In genomic region chr1:37474697-37475379, GRCh38 we compare ENCODE assay signal across 8 cellular contexts. TPM values are rescaled to one million over a fixed set of nuclear protein-coding genes. Genes with fewer than 3 reads are reported as not detected.
DNase-seq lines count a peak whose midpoint lies in the region; FAIRE-seq and TF ChIP-seq lines count a peak whose summit lies in the region.

No MANE protein-coding gene starts in this region.

- H3K9me3 ChIP-seq in HUES64 (ENCODE audit: insufficient read depth, low read depth, low read length) (no peaks in the 10 kb centered on the region), adipocyte (ENCODE audit: control insufficient read depth, low read length) (no peaks in the 10 kb centered on the region), iPS-18a (ENCODE audit: control insufficient read depth, low read depth, low read length) (no peaks in the 10 kb centered on the region), smooth muscle cell (replicated peaks; ENCODE audit: low read depth) (no peaks in the 10 kb centered on the region)

- H3K36me3 ChIP-seq in HUES64 (ENCODE audit: insufficient read depth, low read length) (peaks cover 23% of the 10 kb centered on the region), adipocyte (ENCODE audit: control insufficient read depth, insufficient read depth, low read length, severe bottlenecking) (peaks cover 19% of the 10 kb centered on the region), iPS-18a (ENCODE audit: control insufficient read depth, low read depth, low read length) (peaks cover 3% of the 10 kb centered on the region), smooth muscle cell (ENCODE audit: low read depth) (no peaks in the 10 kb centered on the region)

- no peak for TF ChIP-seq CTCF in smooth muscle cell (IDR thresholded peaks at IDR 0.05; ENCODE audit: borderline replicate concordance, insufficient read depth, poor library complexity, severe bottlenecking)

- H3K27ac ChIP-seq in HUES64 (ENCODE audit: low read depth, low read length) (peak overlapping the region; percentile 26; the same call in 1 of the 2 replicates), iPS-18a (ENCODE audit: low read length) (no peak overlapping the region), smooth muscle cell (ENCODE audit: low read depth) (peak overlapping the region; percentile 96)

- WGBS in HUES64 = 7% methylated on average over 38 of the region's 38 CpGs
- 9% methylated on average over 25 of the region's 38 CpGs for WGBS in smooth muscle cell (ENCODE audit: low lambda C conversion rate)

- peaks cover 22% of the 10 kb centered on the region for H3F3A ChIP-seq in smooth muscle cell (ENCODE audit: low read depth)

- peaks cover 51% of the 10 kb centered on the region for H3K79me2 ChIP-seq in smooth muscle cell (ENCODE audit: low read depth)

- H3K9ac ChIP-seq in HUES64 (ENCODE audit: low read depth, low read length) (peak overlapping the region; percentile 67), adipocyte (ENCODE audit: low read length) (peak overlapping the region; percentile 94), iPS-18a (ENCODE audit: low read length) (peak overlapping the region; percentile 65), smooth muscle cell (ENCODE audit: low read depth) (peak overlapping the region; percentile 90)

- H3K4me1 ChIP-seq in HUES64 (ENCODE audit: insufficient read depth, low read length) = peaks cover 53% of the 10 kb centered on the region
- peaks cover 77% of the 10 kb centered on the region for H3K4me1 ChIP-seq in adipocyte (ENCODE audit: control insufficient read depth, insufficient read depth, low read length)
- peaks cover 35% of the 10 kb centered on the region for H3K4me1 ChIP-seq in iPS-18a (ENCODE audit: control insufficient read depth, low read depth, low read length)
- peaks cover 39% of the 10 kb centered on the region for H3K4me1 ChIP-seq in smooth muscle cell (ENCODE audit: low read depth)

- peaks cover 47% of the 10 kb centered on the region for H4K20me1 ChIP-seq in smooth muscle cell (ENCODE audit: low read depth)

- H3K27me3 ChIP-seq in HUES64 (ENCODE audit: insufficient read depth, low read length) (peaks cover 20% of the 10 kb centered on the region), adipocyte (replicated peaks; ENCODE audit: control insufficient read depth, insufficient read depth, low read length) (no peaks in the 10 kb centered on the region), iPS-18a (ENCODE audit: control insufficient read depth, insufficient read depth, low read length) (peaks cover 18% of the 10 kb centered on the region), smooth muscle cell (ENCODE audit: low read depth) (no peaks in the 10 kb centered on the region)

- FAIRE-seq in HTR-8/SVneo (lab: Jason Lieb, UNC) = no peak

- H3K4me3 ChIP-seq in HUES64 (ENCODE audit: low read length) (peak overlapping the region; percentile 82), adipocyte (ENCODE audit: low read length) (peak overlapping the region; percentile 93), iPS-18a (ENCODE audit: low read length) (peak overlapping the region; percentile 74), smooth muscle cell (peak overlapping the region; percentile 69)

- H2AFZ ChIP-seq in smooth muscle cell (ENCODE audit: low read depth) = no peak overlapping the region

- peak overlapping the region; percentile 90 for H3K4me2 ChIP-seq in smooth muscle cell

- DNase-seq in Daoy (ENCODE audit: low read depth) = peak; percentile 39
- peak; percentile 77 for DNase-seq in adipocyte (ENCODE audit: low read depth)
- no peak for DNase-seq in smooth muscle cell (lab: John Stamatoyannopoulos, UW; ENCODE audit: unreplicated experiment)
- no peak for DNase-seq in iPS-NIHi7 (ENCODE audit: extremely low spot score)
- DNase-seq in HTR-8/SVneo (ENCODE audit: insufficient read length, low spot score) = no peak
- DNase-seq in NCI-H1105 treated with DMSO at 0.1 percent for 48 hours (lab: John Stamatoyannopoulos, UW) = no peak

RNA-seq across cellular contexts. Expression of gene ZC3H12A, which starts 0.5 kb away (rescaled TPM):
- total RNA-seq in Daoy (2014; rRNA removed; shearing (Covaris generic)) = 15.2 and 18.1 TPM in 2 replicates
- polyA plus RNA-seq in HUES64 (2013, experiment 1 of 2) = 3.3 TPM
- polyA plus RNA-seq in HUES64 (2013, experiment 2 of 2) = 4.9 TPM
- 13.2 and 21.3 TPM in 2 replicates for total RNA-seq in smooth muscle cell
- polyA plus RNA-seq in smooth muscle cell = 29.6 and 35.8 TPM in 2 replicates

RNA-seq across cellular contexts. Expression of gene MEAF6, which starts 39.7 kb away (rescaled TPM):
- 83.8 and 98.8 TPM in 2 replicates for total RNA-seq in Daoy (2014; rRNA removed; shearing (Covaris generic))
- polyA plus RNA-seq in HUES64 (2013, experiment 1 of 2) = 42.9 TPM
- 45.3 TPM for polyA plus RNA-seq in HUES64 (2013, experiment 2 of 2)
- 65.1 and 87.6 TPM in 2 replicates for total RNA-seq in smooth muscle cell
- polyA plus RNA-seq in smooth muscle cell = 58.8 and 60.7 TPM in 2 replicates

Comparison
In these comparisons a context has a peak if more than half of its experiments do, and no peak if none do; other contexts are left out.
1. DNase-seq: peak in Daoy (single experiment) and adipocyte (single experiment); none in smooth muscle cell (single experiment), iPS-NIHi7 (single experiment), HTR-8/SVneo (single experiment) and NCI-H1105 treated with DMSO at 0.1 percent for 48 hours (single experiment).
2. Peak in every context shown above with its lines, with median percentiles within 50 percentile points of each other: H3K4me3 ChIP-seq and H3K9ac ChIP-seq.